1 cellular context compared by ENCODE assay signal in the genomic region with DNA sequence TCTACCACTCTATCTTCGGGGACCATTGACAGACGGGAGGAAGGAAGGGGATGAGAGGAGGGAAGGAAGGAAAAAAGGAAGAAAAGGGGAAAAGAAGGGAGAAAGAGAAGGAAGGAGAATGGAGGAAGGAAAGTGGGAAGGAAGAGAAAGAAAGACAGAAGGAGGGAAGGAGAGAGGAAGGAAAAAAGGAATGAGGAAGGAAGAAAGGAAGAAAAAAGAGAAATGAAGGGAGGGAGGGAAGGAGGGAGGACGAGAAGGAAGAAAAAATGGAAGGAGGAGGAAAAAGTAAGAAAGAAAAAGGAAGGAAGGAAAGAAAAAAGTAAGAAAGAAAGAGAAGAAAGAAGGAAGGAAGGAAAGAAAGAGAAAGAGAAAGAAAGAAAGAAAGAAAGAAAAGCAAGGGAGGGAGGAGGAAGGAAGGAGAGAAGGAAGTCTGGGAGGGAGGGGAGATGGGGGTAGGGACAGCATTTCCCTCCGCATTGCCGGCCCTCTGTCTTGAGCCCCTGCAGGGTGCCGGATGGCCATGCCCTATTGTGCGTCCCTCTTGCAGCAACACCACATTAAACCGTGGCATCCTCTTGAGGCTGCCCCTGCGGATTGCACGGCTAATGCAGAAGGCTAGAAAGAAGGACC.
TF ChIP-seq lines count a peak whose summit lies in the region.

No MANE protein-coding gene starts in this region.

TF ChIP-seq in GM23338, 12 proteins besides CTCF, POLR2A, EP300 and RAD21 (continued from another document):
- TF ChIP-seq, protein P1, sequence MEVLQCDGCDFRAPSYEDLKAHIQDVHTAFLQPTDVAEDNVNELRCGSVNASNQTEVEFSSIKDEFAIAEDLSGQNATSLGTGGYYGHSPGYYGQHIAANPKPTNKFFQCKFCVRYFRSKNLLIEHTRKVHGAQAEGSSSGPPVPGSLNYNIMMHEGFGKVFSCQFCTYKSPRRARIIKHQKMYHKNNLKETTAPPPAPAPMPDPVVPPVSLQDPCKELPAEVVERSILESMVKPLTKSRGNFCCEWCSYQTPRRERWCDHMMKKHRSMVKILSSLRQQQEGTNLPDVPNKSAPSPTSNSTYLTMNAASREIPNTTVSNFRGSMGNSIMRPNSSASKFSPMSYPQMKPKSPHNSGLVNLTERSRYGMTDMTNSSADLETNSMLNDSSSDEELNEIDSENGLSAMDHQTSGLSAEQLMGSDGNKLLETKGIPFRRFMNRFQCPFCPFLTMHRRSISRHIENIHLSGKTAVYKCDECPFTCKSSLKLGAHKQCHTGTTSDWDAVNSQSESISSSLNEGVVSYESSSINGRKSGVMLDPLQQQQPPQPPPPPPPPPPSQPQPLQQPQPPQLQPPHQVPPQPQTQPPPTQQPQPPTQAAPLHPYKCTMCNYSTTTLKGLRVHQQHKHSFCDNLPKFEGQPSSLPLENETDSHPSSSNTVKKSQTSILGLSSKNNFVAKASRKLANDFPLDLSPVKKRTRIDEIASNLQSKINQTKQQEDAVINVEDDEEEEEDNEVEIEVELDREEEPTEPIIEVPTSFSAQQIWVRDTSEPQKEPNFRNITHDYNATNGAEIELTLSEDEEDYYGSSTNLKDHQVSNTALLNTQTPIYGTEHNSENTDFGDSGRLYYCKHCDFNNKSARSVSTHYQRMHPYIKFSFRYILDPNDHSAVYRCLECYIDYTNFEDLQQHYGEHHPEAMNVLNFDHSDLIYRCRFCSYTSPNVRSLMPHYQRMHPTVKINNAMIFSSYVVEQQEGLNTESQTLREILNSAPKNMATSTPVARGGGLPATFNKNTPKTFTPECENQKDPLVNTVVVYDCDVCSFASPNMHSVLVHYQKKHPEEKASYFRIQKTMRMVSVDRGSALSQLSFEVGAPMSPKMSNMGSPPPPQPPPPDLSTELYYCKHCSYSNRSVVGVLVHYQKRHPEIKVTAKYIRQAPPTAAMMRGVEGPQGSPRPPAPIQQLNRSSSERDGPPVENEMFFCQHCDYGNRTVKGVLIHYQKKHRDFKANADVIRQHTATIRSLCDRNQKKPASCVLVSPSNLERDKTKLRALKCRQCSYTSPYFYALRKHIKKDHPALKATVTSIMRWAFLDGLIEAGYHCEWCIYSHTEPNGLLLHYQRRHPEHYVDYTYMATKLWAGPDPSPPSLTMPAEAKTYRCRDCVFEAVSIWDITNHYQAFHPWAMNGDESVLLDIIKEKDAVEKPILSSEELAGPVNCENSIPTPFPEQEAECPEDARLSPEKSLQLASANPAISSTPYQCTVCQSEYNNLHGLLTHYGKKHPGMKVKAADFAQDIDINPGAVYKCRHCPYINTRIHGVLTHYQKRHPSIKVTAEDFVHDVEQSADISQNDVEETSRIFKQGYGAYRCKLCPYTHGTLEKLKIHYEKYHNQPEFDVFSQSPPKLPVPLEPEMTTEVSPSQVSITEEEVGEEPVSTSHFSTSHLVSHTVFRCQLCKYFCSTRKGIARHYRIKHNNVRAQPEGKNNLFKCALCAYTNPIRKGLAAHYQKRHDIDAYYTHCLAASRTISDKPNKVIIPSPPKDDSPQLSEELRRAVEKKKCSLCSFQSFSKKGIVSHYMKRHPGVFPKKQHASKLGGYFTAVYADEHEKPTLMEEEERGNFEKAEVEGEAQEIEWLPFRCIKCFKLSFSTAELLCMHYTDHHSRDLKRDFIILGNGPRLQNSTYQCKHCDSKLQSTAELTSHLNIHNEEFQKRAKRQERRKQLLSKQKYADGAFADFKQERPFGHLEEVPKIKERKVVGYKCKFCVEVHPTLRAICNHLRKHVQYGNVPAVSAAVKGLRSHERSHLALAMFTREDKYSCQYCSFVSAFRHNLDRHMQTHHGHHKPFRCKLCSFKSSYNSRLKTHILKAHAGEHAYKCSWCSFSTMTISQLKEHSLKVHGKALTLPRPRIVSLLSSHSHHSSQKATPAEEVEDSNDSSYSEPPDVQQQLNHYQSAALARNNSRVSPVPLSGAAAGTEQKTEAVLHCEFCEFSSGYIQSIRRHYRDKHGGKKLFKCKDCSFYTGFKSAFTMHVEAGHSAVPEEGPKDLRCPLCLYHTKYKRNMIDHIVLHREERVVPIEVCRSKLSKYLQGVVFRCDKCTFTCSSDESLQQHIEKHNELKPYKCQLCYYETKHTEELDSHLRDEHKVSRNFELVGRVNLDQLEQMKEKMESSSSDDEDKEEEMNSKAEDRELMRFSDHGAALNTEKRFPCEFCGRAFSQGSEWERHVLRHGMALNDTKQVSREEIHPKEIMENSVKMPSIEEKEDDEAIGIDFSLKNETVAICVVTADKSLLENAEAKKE (CRISPR knock-in tag; IDR thresholded peaks at IDR 0.05) = no peak
- TF ChIP-seq NANOG (IDR thresholded peaks at IDR 0.05; ENCODE audit: borderline replicate concordance) (no peak), EZH2 (IDR thresholded peaks at IDR 0.05; ENCODE audit: low read depth, unreplicated experiment) (no peak)
- TF ChIP-seq, protein P2, sequence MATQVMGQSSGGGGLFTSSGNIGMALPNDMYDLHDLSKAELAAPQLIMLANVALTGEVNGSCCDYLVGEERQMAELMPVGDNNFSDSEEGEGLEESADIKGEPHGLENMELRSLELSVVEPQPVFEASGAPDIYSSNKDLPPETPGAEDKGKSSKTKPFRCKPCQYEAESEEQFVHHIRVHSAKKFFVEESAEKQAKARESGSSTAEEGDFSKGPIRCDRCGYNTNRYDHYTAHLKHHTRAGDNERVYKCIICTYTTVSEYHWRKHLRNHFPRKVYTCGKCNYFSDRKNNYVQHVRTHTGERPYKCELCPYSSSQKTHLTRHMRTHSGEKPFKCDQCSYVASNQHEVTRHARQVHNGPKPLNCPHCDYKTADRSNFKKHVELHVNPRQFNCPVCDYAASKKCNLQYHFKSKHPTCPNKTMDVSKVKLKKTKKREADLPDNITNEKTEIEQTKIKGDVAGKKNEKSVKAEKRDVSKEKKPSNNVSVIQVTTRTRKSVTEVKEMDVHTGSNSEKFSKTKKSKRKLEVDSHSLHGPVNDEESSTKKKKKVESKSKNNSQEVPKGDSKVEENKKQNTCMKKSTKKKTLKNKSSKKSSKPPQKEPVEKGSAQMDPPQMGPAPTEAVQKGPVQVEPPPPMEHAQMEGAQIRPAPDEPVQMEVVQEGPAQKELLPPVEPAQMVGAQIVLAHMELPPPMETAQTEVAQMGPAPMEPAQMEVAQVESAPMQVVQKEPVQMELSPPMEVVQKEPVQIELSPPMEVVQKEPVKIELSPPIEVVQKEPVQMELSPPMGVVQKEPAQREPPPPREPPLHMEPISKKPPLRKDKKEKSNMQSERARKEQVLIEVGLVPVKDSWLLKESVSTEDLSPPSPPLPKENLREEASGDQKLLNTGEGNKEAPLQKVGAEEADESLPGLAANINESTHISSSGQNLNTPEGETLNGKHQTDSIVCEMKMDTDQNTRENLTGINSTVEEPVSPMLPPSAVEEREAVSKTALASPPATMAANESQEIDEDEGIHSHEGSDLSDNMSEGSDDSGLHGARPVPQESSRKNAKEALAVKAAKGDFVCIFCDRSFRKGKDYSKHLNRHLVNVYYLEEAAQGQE (IDR thresholded peaks at IDR 0.05; ENCODE audit: unreplicated experiment) = no peak
